In genomic region chr7:42107484-42107883, GRCh38 we compare ENCODE assay signal across 11 cellular contexts.
A peak's percentile ranks its signal among the peaks of the same experiment; 100 is the strongest.
DNase-seq lines count a peak whose midpoint lies in the region; ATAC-seq and TF ChIP-seq lines count a peak whose summit lies in the region.
"Had no signal": no experiment of that assay in that cellular context is flagged by ENCODE, and none has a peak within 500 bp of the region (broad histone marks: within the 10 kb centered on the region; RNA-seq: fewer than 3 reads in every experiment).

No MANE protein-coding gene starts in this region.

- no peak overlapping the region for H2BK120ac ChIP-seq in trophoblast cell (ENCODE audit: insufficient read depth, low read length, poor library complexity)

- no peaks in the 10 kb centered on the region for H3K9me3 ChIP-seq in RWPE2 (ENCODE audit: severe bottlenecking)
- no peaks in the 10 kb centered on the region for H3K9me3 ChIP-seq in trophoblast cell (ENCODE audit: insufficient read depth, low read depth, low read length)
- H3K9me3 ChIP-seq in CD8-positive, alpha-beta T cell (ENCODE audit: low read length) = no peaks in the 10 kb centered on the region
- no peaks in the 10 kb centered on the region for H3K9me3 ChIP-seq in BE2C

- H3K23ac ChIP-seq in trophoblast cell (ENCODE audit: low read length) = no peak overlapping the region

- no peak overlapping the region for H3K14ac ChIP-seq in trophoblast cell (ENCODE audit: low read length)

- H3K36me3 Mint-ChIP-seq in GM23338 (ENCODE audit: low read depth) = no peaks in the 10 kb centered on the region
- no peaks in the 10 kb centered on the region for H3K36me3 Mint-ChIP-seq in CD8-positive, alpha-beta T cell

- no CpG with 5 or more reads among the region's 5 CpGs for WGBS in trophoblast cell (ENCODE audit: extremely low coverage, insufficient coverage, insufficient read length)

- peaks cover 36% of the 10 kb centered on the region for H3K4me1 Mint-ChIP-seq in GM23338
- H3K4me1 Mint-ChIP-seq in CD8-positive, alpha-beta T cell (ENCODE audit: low read depth) = no peaks in the 10 kb centered on the region

- peak; percentile 89 for DNase-seq in GM23338 (ENCODE audit: low spot score)
- DNase-seq in RWPE2 (ENCODE audit: low spot score) = no peak
- peak in 1 of 2 donors; percentile 29 for DNase-seq in foreskin keratinocyte
- DNase-seq in trophoblast cell = peak; percentile 54 to 75
- no peak for DNase-seq in germinal center (ENCODE audit: low spot score)
- no peak for DNase-seq in CD8-positive, alpha-beta T cell
- DNase-seq in BE2C = no peak
- DNase-seq: central memory CD4-positive, alpha-beta T cell; DND-41; stimulated activated naive CD4-positive, alpha-beta T cell treated with Interleukin-2 at 50 U/mL for 16 hours had no signal

- H3K79me2 ChIP-seq in GM23338 (replicated peaks; ENCODE audit: insufficient read depth) = no peaks in the 10 kb centered on the region; the same call in 1 of the 2 replicates
- H3K79me2 ChIP-seq in trophoblast cell (ENCODE audit: control insufficient read depth, insufficient read depth, low read length, poor library complexity) = no peaks in the 10 kb centered on the region

- no peaks in the 10 kb centered on the region for H3K9me2 ChIP-seq in GM23338 (ENCODE audit: insufficient read depth)

- CTCF ChIA-PET in CD8-positive, alpha-beta T cell (lab: Charles Lee) = no interaction called here

- H3K27ac ChIP-seq in GM23338 (ENCODE audit: low read depth) = peak overlapping the region; percentile 72
- peak overlapping the region; percentile 59 for H3K27ac ChIP-seq in RWPE2 (ENCODE audit: poor library complexity, severe bottlenecking)
- no peak overlapping the region for H3K27ac ChIP-seq in foreskin keratinocyte
- no peak overlapping the region for H3K27ac ChIP-seq in trophoblast cell (ENCODE audit: low read depth, low read length)
- no peak overlapping the region for H3K27ac ChIP-seq in CD8-positive, alpha-beta T cell (ENCODE audit: low read depth, low read length)

- no peak overlapping the region for H2AFZ ChIP-seq in GM23338
- no peak overlapping the region for H2AFZ ChIP-seq in trophoblast cell (ENCODE audit: insufficient read depth, low read length, poor library complexity)

- no peak overlapping the region for H2BK5ac ChIP-seq in trophoblast cell (ENCODE audit: low read depth, low read length, poor library complexity)

- ATAC-seq in GM23338 = peak; percentile 95
- peak; percentile 59 for ATAC-seq in RWPE2 (ENCODE audit: low read depth)
- ATAC-seq in foreskin keratinocyte = peak; percentile 25
- ATAC-seq in CD8-positive, alpha-beta T cell = no peak
- no peak for ATAC-seq in GM18909 (IDR thresholded peaks at IDR 0.05; ENCODE audit: poor library complexity, unreplicated experiment)

- no peak overlapping the region for H4K12ac ChIP-seq in trophoblast cell (ENCODE audit: low read depth, low read length)

- H3K27ac Mint-ChIP-seq in GM23338 = peak overlapping the region; percentile 54; the same call in 1 of the 2 replicates
- no peak overlapping the region for H3K27ac Mint-ChIP-seq in CD8-positive, alpha-beta T cell

- H3K36me3 ChIP-seq in GM23338 (ENCODE audit: insufficient read depth) = no peaks in the 10 kb centered on the region
- H3K36me3 ChIP-seq in RWPE2 (ENCODE audit: low read depth) = no peaks in the 10 kb centered on the region
- no peaks in the 10 kb centered on the region for H3K36me3 ChIP-seq in trophoblast cell (ENCODE audit: control insufficient read depth in 1 of 2, insufficient read depth in 2 of 2, low read length in 2 of 2)
- H3K36me3 ChIP-seq in CD8-positive, alpha-beta T cell (ENCODE audit: insufficient read depth, low read length) = no peaks in the 10 kb centered on the region
- H3K36me3 ChIP-seq in BE2C = no peaks in the 10 kb centered on the region

- H3K4me3 Mint-ChIP-seq in GM23338 = no peak overlapping the region
- H3K4me3 Mint-ChIP-seq in CD8-positive, alpha-beta T cell = no peak overlapping the region

- no peak overlapping the region for H3K4ac ChIP-seq in trophoblast cell (ENCODE audit: low read depth, low read length)

- H2AK5ac ChIP-seq in trophoblast cell (ENCODE audit: low read length) = no peak overlapping the region

- H3K27me3 ChIP-seq in GM23338 (ENCODE audit: insufficient read depth) (no peaks in the 10 kb centered on the region), RWPE2 (ENCODE audit: insufficient read depth, poor library complexity, severe bottlenecking) (no peaks in the 10 kb centered on the region), foreskin keratinocyte (no peaks in the 10 kb centered on the region), trophoblast cell (ENCODE audit: insufficient read depth, low read length) (no peaks in the 10 kb centered on the region), BE2C (no peaks in the 10 kb centered on the region)
- H3K27me3 ChIP-seq in CD8-positive, alpha-beta T cell (ENCODE audit: insufficient read depth, low read length) = no peaks in the 10 kb centered on the region

- no peaks in the 10 kb centered on the region; the same call in 1 of the 2 replicates for H4K20me1 ChIP-seq in GM23338 (replicated peaks; ENCODE audit: insufficient read depth)

- H4K91ac ChIP-seq in trophoblast cell (ENCODE audit: low read depth, low read length) = no peak overlapping the region

- H3K4me3 ChIP-seq in GM23338 = no peak overlapping the region
- no peak overlapping the region for H3K4me3 ChIP-seq in RWPE2 (ENCODE audit: severe bottlenecking)
- H3K4me3 ChIP-seq in trophoblast cell (ENCODE audit: low read depth, low read length) = no peak overlapping the region
- no peak overlapping the region for H3K4me3 ChIP-seq in CD8-positive, alpha-beta T cell (ENCODE audit: low read depth, low read length)
- no peak overlapping the region for H3K4me3 ChIP-seq in BE2C (ENCODE audit: low read depth, low read length)

- no peak overlapping the region for H3K9ac ChIP-seq in trophoblast cell (ENCODE audit: low read length)

- H3K18ac ChIP-seq in trophoblast cell (ENCODE audit: low read length) = no peak overlapping the region

- no peak overlapping the region for H4K8ac ChIP-seq in trophoblast cell (ENCODE audit: low read depth, low read length)

- no peak overlapping the region for H2BK12ac ChIP-seq in trophoblast cell (ENCODE audit: low read length)

- no peaks in the 10 kb centered on the region for H3K79me1 ChIP-seq in trophoblast cell (ENCODE audit: low read length)

- POLR2A ChIA-PET in CD8-positive, alpha-beta T cell (lab: Charles Lee) = no interaction called here

- no peaks in the 10 kb centered on the region for H3K27me3 Mint-ChIP-seq in GM23338 (ENCODE audit: insufficient read depth, low read depth, poor library complexity)
- H3K27me3 Mint-ChIP-seq in CD8-positive, alpha-beta T cell (ENCODE audit: low read depth) = peaks cover 4% of the 10 kb centered on the region

- H3K9me3 Mint-ChIP-seq in GM23338 = no peaks in the 10 kb centered on the region
- H3K9me3 Mint-ChIP-seq in CD8-positive, alpha-beta T cell = no peaks in the 10 kb centered on the region

- intact Hi-C loops in CD8-positive, alpha-beta T cell (cut with DNase I, micrococcal nuclease) = no loop called here

- H3K4me1 ChIP-seq in GM23338 (ENCODE audit: insufficient read depth) = peaks cover 26% of the 10 kb centered on the region
- H3K4me1 ChIP-seq in RWPE2 (ENCODE audit: insufficient read depth, poor library complexity, severe bottlenecking) = peaks cover 28% of the 10 kb centered on the region
- H3K4me1 ChIP-seq in foreskin keratinocyte = peaks cover 29% of the 10 kb centered on the region
- peaks cover 6 to 11% of the 10 kb centered on the region in 2 experiments for H3K4me1 ChIP-seq in trophoblast cell (ENCODE audit: control insufficient read depth in 1 of 2, insufficient read depth in 2 of 2, low read length in 2 of 2)
- no peaks in the 10 kb centered on the region for H3K4me1 ChIP-seq in CD8-positive, alpha-beta T cell (ENCODE audit: insufficient read depth, low read length)
- no peaks in the 10 kb centered on the region for H3K4me1 ChIP-seq in BE2C

- TF ChIP-seq CTCF in GM23338 (conservative IDR thresholded peaks at IDR 0.05; ENCODE audit: low read depth in 2 of 2) (no peak), RWPE2 (IDR thresholded peaks at IDR 0.05; ENCODE audit: poor library complexity, severe bottlenecking) (no peak), foreskin keratinocyte (conservative IDR thresholded peaks at IDR 0.05) (no peak), BE2C (IDR thresholded peaks at IDR 0.05; ENCODE audit: low read depth, low read length) (no peak)
- TF ChIP-seq CTCF in CD8-positive, alpha-beta T cell (IDR thresholded peaks at IDR 0.05) = no peak

- H3K4me2 ChIP-seq in GM23338 (peak overlapping the region; percentile 52), trophoblast cell (ENCODE audit: low read length) (no peak overlapping the region)

- 0 out of 2 replicates have a peak, but pooled peaks cover 4% of the 10 kb centered on the region for H3F3A ChIP-seq in GM23338 (replicated peaks; ENCODE audit: low read depth)

TF ChIP-seq in GM23338, 12 proteins besides CTCF, POLR2A, EP300 and RAD21:
- TF ChIP-seq CREB1 (CRISPR knock-in tag; IDR thresholded peaks at IDR 0.05; ENCODE audit: low read depth) = 0 out of 2 replicates have a peak, but pooled peaks have one; percentile 27
- no peak for TF ChIP-seq EZH2 (IDR thresholded peaks at IDR 0.05; ENCODE audit: low read depth, unreplicated experiment)
TF ChIP-seq in GM23338: peak in this region for 1.

Comparison
In these comparisons a context has a peak if more than half of its experiments do, and no peak if none do; other contexts are left out.
1. ATAC-seq: peak in GM23338 (single experiment), RWPE2 (single experiment) and foreskin keratinocyte (single experiment); none in CD8-positive, alpha-beta T cell (single experiment) and GM18909 (single experiment).
2. DNase-seq: peak in GM23338 (single experiment) and trophoblast cell (2 of 2); none in RWPE2 (single experiment), germinal center (single experiment), CD8-positive, alpha-beta T cell (0 of 7) and BE2C (single experiment).
3. H3K27ac ChIP-seq: peak in GM23338 (single experiment) and RWPE2 (single experiment); none in foreskin keratinocyte (single experiment), trophoblast cell (single experiment) and CD8-positive, alpha-beta T cell (single experiment).